1 cellular context compared by ENCODE assay signal in the genomic region with DNA sequence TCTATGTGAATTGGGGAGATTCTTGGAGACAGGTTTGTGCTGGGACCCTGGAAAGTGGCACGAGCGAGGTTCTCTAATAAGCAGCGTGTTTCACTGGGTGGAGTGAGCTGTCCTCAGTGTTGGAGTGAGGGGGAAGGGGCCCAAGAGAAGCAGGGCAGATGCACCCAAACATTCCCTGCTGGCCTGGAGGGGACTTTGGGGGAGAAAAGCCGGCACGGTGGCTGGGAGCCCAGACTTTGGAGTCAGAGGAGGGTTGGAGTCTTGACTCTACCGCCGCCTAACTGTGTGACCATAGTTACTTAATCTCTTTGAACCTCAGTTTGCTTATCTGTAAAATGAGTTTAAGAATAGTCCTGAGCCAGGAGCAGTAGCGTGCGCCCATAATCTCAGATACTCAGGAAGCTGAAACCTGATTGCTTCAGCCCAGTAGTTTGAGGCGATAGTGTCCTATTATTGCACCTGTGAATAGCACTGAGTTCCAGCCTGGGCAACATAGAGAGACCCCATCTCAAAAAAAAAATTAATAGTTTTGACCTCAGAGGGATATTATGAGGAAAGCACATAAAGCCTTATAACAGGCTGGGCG.
TF ChIP-seq lines count a peak whose summit lies in the region.

No MANE protein-coding gene starts in this region.

TF ChIP-seq in K562, 482 proteins besides CTCF, POLR2A, EP300 and RAD21 (continued from another document and continues in another):
- TF ChIP-seq RERE (CRISPR knock-in tag; IDR thresholded peaks at IDR 0.05; ENCODE audit: borderline replicate concordance) = no peak
- TF ChIP-seq, protein P1, sequence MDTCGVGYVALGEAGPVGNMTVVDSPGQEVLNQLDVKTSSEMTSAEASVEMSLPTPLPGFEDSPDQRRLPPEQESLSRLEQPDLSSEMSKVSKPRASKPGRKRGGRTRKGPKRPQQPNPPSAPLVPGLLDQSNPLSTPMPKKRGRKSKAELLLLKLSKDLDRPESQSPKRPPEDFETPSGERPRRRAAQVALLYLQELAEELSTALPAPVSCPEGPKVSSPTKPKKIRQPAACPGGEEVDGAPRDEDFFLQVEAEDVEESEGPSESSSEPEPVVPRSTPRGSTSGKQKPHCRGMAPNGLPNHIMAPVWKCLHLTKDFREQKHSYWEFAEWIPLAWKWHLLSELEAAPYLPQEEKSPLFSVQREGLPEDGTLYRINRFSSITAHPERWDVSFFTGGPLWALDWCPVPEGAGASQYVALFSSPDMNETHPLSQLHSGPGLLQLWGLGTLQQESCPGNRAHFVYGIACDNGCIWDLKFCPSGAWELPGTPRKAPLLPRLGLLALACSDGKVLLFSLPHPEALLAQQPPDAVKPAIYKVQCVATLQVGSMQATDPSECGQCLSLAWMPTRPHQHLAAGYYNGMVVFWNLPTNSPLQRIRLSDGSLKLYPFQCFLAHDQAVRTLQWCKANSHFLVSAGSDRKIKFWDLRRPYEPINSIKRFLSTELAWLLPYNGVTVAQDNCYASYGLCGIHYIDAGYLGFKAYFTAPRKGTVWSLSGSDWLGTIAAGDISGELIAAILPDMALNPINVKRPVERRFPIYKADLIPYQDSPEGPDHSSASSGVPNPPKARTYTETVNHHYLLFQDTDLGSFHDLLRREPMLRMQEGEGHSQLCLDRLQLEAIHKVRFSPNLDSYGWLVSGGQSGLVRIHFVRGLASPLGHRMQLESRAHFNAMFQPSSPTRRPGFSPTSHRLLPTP (IDR thresholded peaks at IDR 0.05; ENCODE audit: borderline replicate concordance, extremely low read depth, insufficient read length) = no peak
- no peak for TF ChIP-seq GTF2E2 (tag; IDR thresholded peaks at IDR 0.05)
- no peak for TF ChIP-seq SMAD4 (CRISPR knock-in tag; conservative IDR thresholded peaks at IDR 0.05)
- TF ChIP-seq KDM1A (IDR thresholded peaks at IDR 0.05) = peak; percentile 73 to 83
- TF ChIP-seq FIP1L1 (IDR thresholded peaks at IDR 0.05; ENCODE audit: low read depth, low read length, poor library complexity, severe bottlenecking) = no peak
- TF ChIP-seq TFE3 (CRISPR knock-in tag; IDR thresholded peaks at IDR 0.05) = no peak
- TF ChIP-seq ZNF274 (IDR thresholded peaks at IDR 0.05; ENCODE audit: borderline replicate concordance, low read depth, low read length) = no peak
- no peak for TF ChIP-seq ZBTB9 (CRISPR knock-in tag; IDR thresholded peaks at IDR 0.05)
- no peak for TF ChIP-seq XRCC5 (IDR thresholded peaks at IDR 0.05; ENCODE audit: low read depth, low read length)
- TF ChIP-seq ZNF280B (CRISPR knock-in tag; IDR thresholded peaks at IDR 0.05) = no peak
- TF ChIP-seq RCOR1 (IDR thresholded peaks at IDR 0.05; ENCODE audit: borderline replicate concordance in 1 of 2, low read depth in 2 of 2, low read length in 2 of 2) = 0 out of 4 replicates have a peak, but pooled peaks of 1 of the 2 experiments have one; percentile 12
- TF ChIP-seq ZNF133 (CRISPR knock-in tag; IDR thresholded peaks at IDR 0.05) = no peak
- TF ChIP-seq MXI1 (IDR thresholded peaks at IDR 0.05; ENCODE audit: low read depth, low read length) = no peak
- TF ChIP-seq PTBP1 (IDR thresholded peaks at IDR 0.05; ENCODE audit: low read depth, low read length) = 0 out of 2 replicates have a peak, but pooled peaks have one; percentile 61
- no peak for TF ChIP-seq ZC3H4 (CRISPR knock-in tag; IDR thresholded peaks at IDR 0.05; ENCODE audit: borderline replicate concordance)
- TF ChIP-seq NEUROD1 (IDR thresholded peaks at IDR 0.05; ENCODE audit: borderline replicate concordance, low read depth, low read length, partially characterized antibody) = no peak
- no peak for TF ChIP-seq ILF3 (IDR thresholded peaks at IDR 0.05; ENCODE audit: borderline replicate concordance)
- 0 out of 2 replicates have a peak, but pooled peaks have one; percentile 21 for TF ChIP-seq ZNF263 (CRISPR knock-in tag; IDR thresholded peaks at IDR 0.05; ENCODE audit: borderline replicate concordance)
- no peak for TF ChIP-seq HMG20A (CRISPR knock-in tag; conservative IDR thresholded peaks at IDR 0.05)
- TF ChIP-seq SMARCC2 (IDR thresholded peaks at IDR 0.05; ENCODE audit: low read depth) = no peak
- TF ChIP-seq DIDO1 (tag; IDR thresholded peaks at IDR 0.05; ENCODE audit: low read depth) = no peak
- no peak for TF ChIP-seq BDP1 (IDR thresholded peaks at IDR 0.05; ENCODE audit: insufficient read depth, insufficient read length)
- no peak for TF ChIP-seq ZNF311 (CRISPR knock-in tag; IDR thresholded peaks at IDR 0.05)
- no peak for TF ChIP-seq STAG1 (CRISPR knock-in tag; IDR thresholded peaks at IDR 0.05; ENCODE audit: borderline replicate concordance)
- TF ChIP-seq RBM14 (IDR thresholded peaks at IDR 0.05; ENCODE audit: borderline replicate concordance, insufficient read depth, low read depth, low read length) = no peak
- no peak for TF ChIP-seq E2F6 (IDR thresholded peaks at IDR 0.05; ENCODE audit: borderline replicate concordance in 1 of 2, extremely low read depth in 1 of 2, insufficient read depth in 1 of 2, insufficient read length in 1 of 2, low read depth in 1 of 2, low read length in 1 of 2, poor library complexity in 1 of 2, severe bottlenecking in 1 of 2)
- no peak for TF ChIP-seq SUPT5H (IDR thresholded peaks at IDR 0.05)
- TF ChIP-seq BMI1 (IDR thresholded peaks at IDR 0.05; ENCODE audit: low read length) = no peak
- TF ChIP-seq, protein P2, sequence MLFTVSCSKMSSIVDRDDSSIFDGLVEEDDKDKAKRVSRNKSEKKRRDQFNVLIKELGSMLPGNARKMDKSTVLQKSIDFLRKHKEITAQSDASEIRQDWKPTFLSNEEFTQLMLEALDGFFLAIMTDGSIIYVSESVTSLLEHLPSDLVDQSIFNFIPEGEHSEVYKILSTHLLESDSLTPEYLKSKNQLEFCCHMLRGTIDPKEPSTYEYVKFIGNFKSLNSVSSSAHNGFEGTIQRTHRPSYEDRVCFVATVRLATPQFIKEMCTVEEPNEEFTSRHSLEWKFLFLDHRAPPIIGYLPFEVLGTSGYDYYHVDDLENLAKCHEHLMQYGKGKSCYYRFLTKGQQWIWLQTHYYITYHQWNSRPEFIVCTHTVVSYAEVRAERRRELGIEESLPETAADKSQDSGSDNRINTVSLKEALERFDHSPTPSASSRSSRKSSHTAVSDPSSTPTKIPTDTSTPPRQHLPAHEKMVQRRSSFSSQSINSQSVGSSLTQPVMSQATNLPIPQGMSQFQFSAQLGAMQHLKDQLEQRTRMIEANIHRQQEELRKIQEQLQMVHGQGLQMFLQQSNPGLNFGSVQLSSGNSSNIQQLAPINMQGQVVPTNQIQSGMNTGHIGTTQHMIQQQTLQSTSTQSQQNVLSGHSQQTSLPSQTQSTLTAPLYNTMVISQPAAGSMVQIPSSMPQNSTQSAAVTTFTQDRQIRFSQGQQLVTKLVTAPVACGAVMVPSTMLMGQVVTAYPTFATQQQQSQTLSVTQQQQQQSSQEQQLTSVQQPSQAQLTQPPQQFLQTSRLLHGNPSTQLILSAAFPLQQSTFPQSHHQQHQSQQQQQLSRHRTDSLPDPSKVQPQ (CRISPR knock-in tag; IDR thresholded peaks at IDR 0.05; ENCODE audit: borderline replicate concordance) = no peak
- no peak for TF ChIP-seq THAP12 (CRISPR knock-in tag; IDR thresholded peaks at IDR 0.05)
- no peak for TF ChIP-seq ZEB2 (IDR thresholded peaks at IDR 0.05)
- TF ChIP-seq ZBTB1 (CRISPR knock-in tag; IDR thresholded peaks at IDR 0.05; ENCODE audit: borderline replicate concordance, low read depth) = no peak
- no peak for TF ChIP-seq ERF (CRISPR knock-in tag; IDR thresholded peaks at IDR 0.05)
- no peak for TF ChIP-seq CREB3L1 (IDR thresholded peaks at IDR 0.05; ENCODE audit: borderline replicate concordance, low read depth)
